ENCODE assay signal across 18 cellular contexts in the genomic region with DNA sequence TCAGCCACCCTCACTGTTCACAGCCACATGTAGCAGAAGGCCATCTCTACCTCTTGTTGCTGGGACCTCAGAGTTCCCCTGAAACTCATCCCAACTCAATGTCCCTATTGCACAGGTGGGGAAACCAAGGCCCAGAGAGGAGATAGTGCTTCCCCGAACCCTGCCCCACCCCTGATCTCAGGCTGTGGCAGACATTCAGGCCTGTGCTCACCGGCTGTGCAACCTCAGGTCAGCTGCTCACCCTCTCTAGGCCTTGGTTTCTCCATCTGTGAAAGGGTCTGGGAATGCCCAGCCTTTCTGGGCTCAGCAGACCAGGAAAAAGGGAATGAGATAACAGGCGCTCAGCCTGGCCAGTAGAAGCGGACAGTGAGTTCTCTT. TPM values are rescaled to one million over a fixed set of nuclear protein-coding genes. Genes with fewer than 3 reads are reported as not detected.
"Had no signal": no experiment of that assay in that cellular context is flagged by ENCODE, and none has a peak within 500 bp of the region (broad histone marks: within the 10 kb centered on the region; RNA-seq: fewer than 3 reads in every experiment).

No MANE protein-coding gene starts in this region.

- DNase-seq: activated CD4-positive, alpha-beta T cell treated with anti-CD3 and anti-CD28 coated beads for 4 hours; activated CD8-positive, alpha-beta memory T cell treated with anti-CD3 and anti-CD28 coated beads, Interleukin-2, amount 50 U/mL, for 4 hours; activated CD8-positive, alpha-beta T cell treated with anti-CD3 and anti-CD28 coated beads for 36 hours; activated gamma-delta T cell treated with Interleukin-2 at 50 U/mL for 16 hours; activated naive CD4-positive, alpha-beta T cell treated with anti-CD3 and anti-CD28 coated beads, Interleukin-2, amount 10 ng/mL, durations not matched to agents 7 days and 5 days; activated naive CD8-positive, alpha-beta T cell treated with anti-CD3 and anti-CD28 coated beads for 36 hours; activated T-cell treated with anti-CD3 and anti-CD28 coated beads, Interleukin-2, amount 50 U/mL, for 72 hours; MM.1S; NCI-H1105; NCI-H1436; NCI-H1694 treated with DMSO at 0.1 percent for 48 hours; NCI-H2029 treated with DMSO at 0.1 percent for 48 hours; NCI-H345; NCI-H510A; NCI-H69; SHP77 treated with DMSO at 0.1 percent for 48 hours had no signal

- ATAC-seq: activated CD4-positive, CD25-positive, alpha-beta regulatory T cell treated with anti-CD3 and anti-CD28 coated beads, Interleukin-2, amount 50 U/mL, for 24 hours; activated CD8-positive, alpha-beta T cell treated with anti-CD3 and anti-CD28 coated beads for 36 hours; activated T-cell treated with anti-CD3 and anti-CD28 coated beads, Interleukin-2, amount 50 U/mL, for 72 hours had no signal

RNA-seq across cellular contexts. Expression of gene SLC52A3, which starts 6.4 kb away (rescaled TPM):
- total RNA-seq: activated CD8-positive, alpha-beta T cell treated with anti-CD3 and anti-CD28 coated beads for 36 hours; activated T-cell treated with anti-CD3 and anti-CD28 coated beads, Interleukin-2, amount 50 U/mL, for 72 hours; activated T-helper 2 cell treated with anti-CD3 and anti-CD28 coated beads, Interferon-gamma antibody, Interleukin-2, Interleukin-4, amounts not matched to agents 10 μg/mL and 5 μg/mL and 100 μg/mL, durations not matched to agents 14 hours and 24 hours and 36 hours had no signal
